Comparison of ENCODE assay signal across 22 cellular contexts in the genomic region with DNA sequence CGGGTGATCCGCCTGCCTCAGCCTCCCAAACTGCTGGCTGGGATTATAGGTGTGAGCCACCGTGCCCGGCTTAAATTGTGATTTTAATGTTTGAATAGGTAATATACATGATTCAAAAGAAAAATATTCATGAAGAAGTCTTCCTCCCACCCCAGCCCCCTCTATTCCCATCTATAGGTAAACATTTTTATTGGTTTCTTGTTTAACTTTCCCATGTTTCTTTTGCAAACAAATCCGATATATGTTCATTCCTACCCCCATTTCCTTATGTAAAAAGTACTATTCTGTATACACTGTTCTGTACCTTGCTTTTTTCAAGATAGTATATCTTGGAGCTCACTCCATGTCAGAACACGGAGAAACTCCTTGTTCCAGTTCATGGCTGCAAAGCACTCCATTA.
"Had no signal": no experiment of that assay in that cellular context is flagged by ENCODE, and none has a peak within 500 bp of the region (broad histone marks: within the 10 kb centered on the region; RNA-seq: fewer than 3 reads in every experiment).

No MANE protein-coding gene starts in this region.

- H3K27me3 ChIP-seq: breast epithelium, pancreas, thyroid gland, upper lobe of left lung had no signal

- H3K36me3 ChIP-seq: breast epithelium, left ventricle myocardium inferior, prostate gland had no signal

- H3K9me3 Mint-ChIP-seq: activated naive CD4-positive, alpha-beta T cell treated with anti-CD3 and anti-CD28 coated beads, Interleukin-2, amount 10 ng/mL, durations not matched to agents 7 days and 5 days; central memory CD8-positive, alpha-beta T cell; nephron progenitor cell; stimulated activated naive CD8-positive, alpha-beta T cell treated with anti-CD3 and anti-CD28 coated beads, Interleukin-15, amount 100 ng/mL, for 72 hours had no signal

- H3K27ac ChIP-seq: breast epithelium, left ventricle myocardium inferior, pancreas, prostate gland, thyroid gland had no signal

- H3K4me3 ChIP-seq: breast epithelium, left ventricle myocardium inferior, mucosa of descending colon, pancreas, prostate gland, skin epidermis, thyroid gland, upper lobe of left lung had no signal

- DNase-seq: activated CD4-positive, alpha-beta T cell treated with anti-CD3 and anti-CD28 coated beads, Interleukin-2, amount 50 U/mL, for 48 hours; activated gamma-delta T cell; activated naive CD4-positive, alpha-beta T cell treated with anti-CD3 and anti-CD28 coated beads, Interleukin-2, amount 10 ng/mL, durations not matched to agents 7 days and 5 days; amygdala; dermis blood vessel endothelial cell; effector CD8-positive, alpha-beta T cell; left ventricle myocardium inferior; nephron progenitor cell; pancreas; retina; stimulated activated CD4-positive, alpha-beta T cell treated with anti-CD3 and anti-CD28 coated beads, Interleukin-12 subunit alpha, Interleukin-12 subunit beta, amount 100 ng/mL, for 4 hours; stimulated activated CD4-positive, alpha-beta T cell treated with anti-CD3 and anti-CD28 coated beads, Interleukin-4, amount 100 ng/mL, for 1 hour; stimulated activated naive CD8-positive, alpha-beta T cell treated with anti-CD3 and anti-CD28 coated beads, Interleukin-15, amount 100 ng/mL, for 72 hours; T-helper 2 cell; thyroid gland; upper lobe of left lung had no signal

- H3K4me3 Mint-ChIP-seq: activated naive CD4-positive, alpha-beta T cell treated with anti-CD3 and anti-CD28 coated beads, Interleukin-2, amount 10 ng/mL, durations not matched to agents 7 days and 5 days; central memory CD8-positive, alpha-beta T cell; nephron progenitor cell; stimulated activated naive CD8-positive, alpha-beta T cell treated with anti-CD3 and anti-CD28 coated beads, Interleukin-15, amount 100 ng/mL, for 72 hours had no signal

- H3K4me1 ChIP-seq: left ventricle myocardium inferior, pancreas, prostate gland, thyroid gland had no signal

- H3K27me3 Mint-ChIP-seq: activated naive CD4-positive, alpha-beta T cell treated with anti-CD3 and anti-CD28 coated beads, Interleukin-2, amount 10 ng/mL, durations not matched to agents 7 days and 5 days; central memory CD8-positive, alpha-beta T cell; stimulated activated naive CD8-positive, alpha-beta T cell treated with anti-CD3 and anti-CD28 coated beads, Interleukin-15, amount 100 ng/mL, for 72 hours had no signal

- H3K9me3 ChIP-seq: breast epithelium, left ventricle myocardium inferior, mucosa of descending colon, pancreas, prostate gland, thyroid gland, upper lobe of left lung had no signal

- ATAC-seq: mucosa of descending colon; pancreas; sciatic nerve; stimulated activated naive CD8-positive, alpha-beta T cell treated with anti-CD3 and anti-CD28 coated beads, Interleukin-15, amount 100 ng/mL, for 72 hours had no signal

- H3K27ac Mint-ChIP-seq: activated naive CD4-positive, alpha-beta T cell treated with anti-CD3 and anti-CD28 coated beads, Interleukin-2, amount 10 ng/mL, durations not matched to agents 7 days and 5 days; nephron progenitor cell; stimulated activated naive CD8-positive, alpha-beta T cell treated with anti-CD3 and anti-CD28 coated beads, Interleukin-15, amount 100 ng/mL, for 72 hours had no signal
